24 cellular contexts compared by ENCODE assay signal in the genomic region with DNA sequence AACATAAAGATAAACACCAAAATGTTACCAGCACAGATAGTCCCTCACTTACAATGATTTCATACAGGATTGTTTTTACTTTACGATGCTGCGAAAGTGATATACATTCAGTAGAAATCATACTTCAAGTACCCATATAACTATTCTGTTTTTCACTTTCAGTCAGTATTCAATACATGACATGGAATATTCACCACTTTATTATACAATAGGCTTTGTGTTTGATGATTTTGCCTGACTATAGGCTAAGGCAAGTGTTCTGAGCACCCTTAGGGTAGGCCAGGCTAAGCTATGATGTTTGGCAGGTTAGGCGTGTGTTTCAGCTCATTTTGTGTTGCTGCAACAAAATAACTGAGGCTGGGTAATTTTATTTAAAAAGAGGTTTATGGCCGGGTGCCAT.
DNase-seq lines count a peak whose midpoint lies in the region; ATAC-seq and TF ChIP-seq lines count a peak whose summit lies in the region.
"Had no signal": no experiment of that assay in that cellular context is flagged by ENCODE, and none has a peak within 500 bp of the region (broad histone marks: within the 10 kb centered on the region; RNA-seq: fewer than 3 reads in every experiment).

No MANE protein-coding gene starts in this region.

- dilution Hi-C loops in IMR-90 (cut with HindIII; ENCODE audit: low sequenced_read_pairs, unreplicated experiment) = no loop called here

- TF ChIP-seq CTCF in IMR-90 (conservative IDR thresholded peaks at IDR 0.05; ENCODE audit: low read depth, low read length) (no peak), Panc1 (IDR thresholded peaks at IDR 0.05) (no peak), SK-N-SH (IDR thresholded peaks at IDR 0.05) (no peak)

- H3K4me2 ChIP-seq in IMR-90 (ENCODE audit: low read depth, low read length) (no peak overlapping the region), SK-N-SH (no peak overlapping the region)
- H3K4me2 ChIP-seq: A549 had no signal

- no peak for DNase-seq in activated T-cell treated with anti-CD3 and anti-CD28 coated beads, Interleukin-2, amount 50 U/mL, for 72 hours
- no peak for DNase-seq in activated T-cell treated with anti-CD3 and anti-CD28 coated beads for 4 hours
- no peak for DNase-seq in IMR-90
- no peak for DNase-seq in Panc1 (ENCODE audit: low read depth, low spot score)
- DNase-seq in stimulated activated effector memory CD8-positive, alpha-beta T cell treated with anti-CD3 and anti-CD28 coated beads, Interleukin-12 subunit alpha, Interleukin-12 subunit beta, amount 100 ng/mL, for 72 hours (ENCODE audit: low spot score in 2 of 2) = no peak
- no peak for DNase-seq in SK-N-SH
- DNase-seq: AML-193; Caco-2; CD8-positive, alpha-beta T cell; DMS79; EL; GF-D8; KG1; MM.1S; NCI-H2029; NCI-H446; NCI-H524 treated with DMSO at 0.1 percent for 48 hours; NCI-H82; SIG-M5; SW 1271 had no signal

- no peak for TF ChIP-seq EP300 in SK-N-SH (IDR thresholded peaks at IDR 0.05; ENCODE audit: borderline replicate concordance in 1 of 2, low read depth in 1 of 2, low read length in 1 of 2)

- H3K27me3 Mint-ChIP-seq in activated T-cell treated with anti-CD3 and anti-CD28 coated beads, Interleukin-2, amount 50 U/mL, for 72 hours (ENCODE audit: low read depth) = no peaks in the 10 kb centered on the region

- H4K91ac ChIP-seq in IMR-90 (ENCODE audit: insufficient read depth, low read depth, low read length) = no peak overlapping the region

- CTCF ChIA-PET in IMR-90 (lab: Yijun Ruan, JAX) (no interaction called here), Panc1 (lab: Charles Lee) (no interaction called here), SK-N-SH (lab: Yijun Ruan, JAX) (interaction anchor here (1.5 kb wide), 1 partner anchor 131 kb away, joined by 4 read pairs; no protein-coding TSS in a partner anchor)

- H3K14ac ChIP-seq in IMR-90 (replicated peaks; ENCODE audit: low read depth, low read length) = no peak overlapping the region

- H3K79me2 ChIP-seq in SK-N-SH (ENCODE audit: insufficient read depth) = no peaks in the 10 kb centered on the region

- no peak overlapping the region for H4K5ac ChIP-seq in IMR-90 (ENCODE audit: low read depth, low read length)

- TF ChIP-seq POLR2A in IMR-90 (IDR thresholded peaks at IDR 0.05; ENCODE audit: low read depth, low read length) = no peak

- H3K27ac ChIP-seq in IMR-90 (ENCODE audit: insufficient read depth, low read length) (no peak overlapping the region), Panc1 (ENCODE audit: low read length) (peak overlapping the region; percentile 54; the same call in 1 of the 2 replicates), SK-N-SH (ENCODE audit: low read depth in 2 of 2, low read length in 1 of 2) (no peak overlapping the region)
- H3K27ac ChIP-seq: A549; BLaER1 treated with 17β-estradiol and CSF1 and Interleukin-3, amounts not matched to agents 10 nM and 100 nM; SK-N-MC had no signal

- H4K8ac ChIP-seq in IMR-90 (ENCODE audit: low read depth in 2 of 2, low read length in 2 of 2) = no peak overlapping the region

- no peaks in the 10 kb centered on the region for H3K9me2 ChIP-seq in SK-N-SH

- no peak overlapping the region for H3K4ac ChIP-seq in IMR-90 (ENCODE audit: low read depth, low read length)

- no peak overlapping the region for H2AK9ac ChIP-seq in IMR-90 (replicated peaks; ENCODE audit: low read depth, low read length, poor library complexity)

- BruUV-seq in IMR-90 (replicated peaks; lab: Mats Ljungman, UMichigan) = no TSS peak
- no TSS peak for BruUV-seq in Panc1 (replicated peaks; lab: Mats Ljungman, UMichigan)

- intact Hi-C loops in IMR-90 (cut with micrococcal nuclease) (no loop called here), Panc1 (cut with micrococcal nuclease; ENCODE audit: unreplicated experiment) (no loop called here)

- H3K9ac ChIP-seq in IMR-90 (ENCODE audit: low read depth, low read length) (no peak overlapping the region), SK-N-SH (no peak overlapping the region)
- H3K9ac ChIP-seq: BLaER1 treated with 17β-estradiol and CSF1 and Interleukin-3, amounts not matched to agents 10 nM and 100 nM had no signal

- H3K4me1 Mint-ChIP-seq in activated T-cell treated with anti-CD3 and anti-CD28 coated beads, Interleukin-2, amount 50 U/mL, for 72 hours (ENCODE audit: low read depth) = peaks cover 48% of the 10 kb centered on the region
- peaks cover 15% of the 10 kb centered on the region for H3K4me1 Mint-ChIP-seq in stimulated activated effector memory CD8-positive, alpha-beta T cell treated with anti-CD3 and anti-CD28 coated beads, Interleukin-12 subunit alpha, Interleukin-12 subunit beta, amount 100 ng/mL, for 72 hours

- in situ Hi-C loops in IMR-90 (cut with MboI; ENCODE audit: low sequenced_read_pairs) = no loop called here
- in situ Hi-C loops in Panc1 (cut with HindIII; ENCODE audit: low pct_unique_long_range_greater_than_20kb, low sequenced_read_pairs) = no loop called here

- H4K20me1 ChIP-seq in IMR-90 (ENCODE audit: insufficient read depth, low read length) = no peaks in the 10 kb centered on the region
- no peaks in the 10 kb centered on the region for H4K20me1 ChIP-seq in SK-N-SH (ENCODE audit: insufficient read depth)
- H4K20me1 ChIP-seq: BLaER1 treated with 17β-estradiol and CSF1 and Interleukin-3, amounts not matched to agents 10 nM and 100 nM had no signal

- no peak overlapping the region for H2AK5ac ChIP-seq in IMR-90 (ENCODE audit: low read depth, low read length)

- peak overlapping the region in 1 of 2 donors; percentile 2 for H3K4me3 Mint-ChIP-seq in activated T-cell treated with anti-CD3 and anti-CD28 coated beads, Interleukin-2, amount 50 U/mL, for 72 hours
- H3K4me3 Mint-ChIP-seq in stimulated activated effector memory CD8-positive, alpha-beta T cell treated with anti-CD3 and anti-CD28 coated beads, Interleukin-12 subunit alpha, Interleukin-12 subunit beta, amount 100 ng/mL, for 72 hours = no peak overlapping the region
- H3K4me3 Mint-ChIP-seq: CD8-positive, alpha-beta T cell had no signal

- POLR2A ChIA-PET in IMR-90 (lab: Charles Lee; ENCODE audit: unreplicated experiment) (no interaction called here), Panc1 (lab: Charles Lee) (no interaction called here), SK-N-SH (lab: Yijun Ruan, JAX) (no interaction called here)

- no peaks in the 10 kb centered on the region for H3F3A ChIP-seq in SK-N-SH (replicated peaks; ENCODE audit: insufficient read depth)

- no peak overlapping the region for H3K4me3 ChIP-seq in IMR-90 (ENCODE audit: insufficient read depth, low read depth, low read length)
- H3K4me3 ChIP-seq in Panc1 (ENCODE audit: low read depth in 2 of 2, low read length in 2 of 2) = no peak overlapping the region
- no peak overlapping the region for H3K4me3 ChIP-seq in SK-N-SH (ENCODE audit: low read depth in 2 of 2, low read length in 1 of 2)
- H3K4me3 ChIP-seq: A549; BLaER1 treated with 17β-estradiol and CSF1 and Interleukin-3, amounts not matched to agents 10 nM and 100 nM; SK-N-MC had no signal

- no peak overlapping the region for H3K18ac ChIP-seq in IMR-90 (ENCODE audit: low read depth, low read length)

- no peak overlapping the region; the same call in 1 of the 2 replicates for H2BK20ac ChIP-seq in IMR-90 (ENCODE audit: low read depth, low read length)

- no peak overlapping the region for H3K27ac Mint-ChIP-seq in activated T-cell treated with anti-CD3 and anti-CD28 coated beads, Interleukin-2, amount 50 U/mL, for 72 hours
- H3K27ac Mint-ChIP-seq in stimulated activated effector memory CD8-positive, alpha-beta T cell treated with anti-CD3 and anti-CD28 coated beads, Interleukin-12 subunit alpha, Interleukin-12 subunit beta, amount 100 ng/mL, for 72 hours = no peak overlapping the region
- H3K27ac Mint-ChIP-seq: CD8-positive, alpha-beta T cell had no signal

- no peaks in the 10 kb centered on the region for H3K9me3 ChIP-seq in IMR-90 (ENCODE audit: control insufficient read depth, insufficient read depth, low read length)
- no peaks in the 10 kb centered on the region for H3K9me3 ChIP-seq in Panc1 (ENCODE audit: control insufficient read depth, insufficient read depth, low read depth, low read length)
- no peaks in the 10 kb centered on the region for H3K9me3 ChIP-seq in SK-N-SH
- H3K9me3 ChIP-seq: A549; BLaER1 treated with 17β-estradiol and CSF1 and Interleukin-3, amounts not matched to agents 10 nM and 100 nM; Caco-2 had no signal

- H3K9me1 ChIP-seq in IMR-90 (ENCODE audit: insufficient read depth, low read length) = no peaks in the 10 kb centered on the region

- H3K4me1 ChIP-seq in IMR-90 (ENCODE audit: control insufficient read depth, insufficient read depth, low read length) (peaks cover 4% of the 10 kb centered on the region), Panc1 (ENCODE audit: control insufficient read depth, insufficient read depth, low read length) (peaks cover 8% of the 10 kb centered on the region; the same call in 1 of the 2 replicates), SK-N-SH (ENCODE audit: control insufficient read depth in 1 of 2, insufficient read depth in 2 of 2, low read depth in 1 of 2, low read length in 1 of 2) (peaks cover 0 to 5% of the 10 kb centered on the region in 2 experiments; a peak in 1 of 4 replicates)

- ATAC-seq in activated T-cell treated with anti-CD3 and anti-CD28 coated beads, Interleukin-2, amount 50 U/mL, for 72 hours (replicated peaks in 1 of 2) = peak; percentile 74 to 90
- ATAC-seq in IMR-90 (ENCODE audit: low read depth) = no peak
- ATAC-seq in Panc1 = no peak
- peak; percentile 81 for ATAC-seq in stimulated activated effector memory CD8-positive, alpha-beta T cell treated with anti-CD3 and anti-CD28 coated beads, Interleukin-12 subunit alpha, Interleukin-12 subunit beta, amount 100 ng/mL, for 72 hours
- no peak for ATAC-seq in HG03439 (IDR thresholded peaks at IDR 0.05; ENCODE audit: unreplicated experiment)
- ATAC-seq: A549; CD8-positive, alpha-beta T cell had no signal

- H3K27me3 ChIP-seq in IMR-90 (ENCODE audit: control insufficient read depth, insufficient read depth, low read length) = no peaks in the 10 kb centered on the region
- H3K27me3 ChIP-seq in Panc1 (ENCODE audit: control insufficient read depth, insufficient read depth, low read length) = no peaks in the 10 kb centered on the region
- no peaks in the 10 kb centered on the region for H3K27me3 ChIP-seq in SK-N-SH (ENCODE audit: insufficient read depth)
- H3K27me3 ChIP-seq: BLaER1 treated with 17β-estradiol and CSF1 and Interleukin-3, amounts not matched to agents 10 nM and 100 nM had no signal

- peak overlapping the region; percentile 52; the same call in 1 of the 2 replicates for H2BK120ac ChIP-seq in IMR-90 (ENCODE audit: low read depth, low read length)

- H2BK15ac ChIP-seq in IMR-90 (ENCODE audit: low read depth, low read length) = no peak overlapping the region

- 100% methylated on average over 1 of the region's 4 CpGs; no CpG with 5 or more reads in 1 of the 2 experiments for WGBS in IMR-90 (ENCODE audit: extremely low coverage in 2 of 2, insufficient read length in 1 of 2), 2 experiments
- 91% methylated on average over 4 of the region's 4 CpGs for WGBS in SK-N-SH (ENCODE audit: low lambda C conversion rate)

- no peak overlapping the region for H2BK5ac ChIP-seq in IMR-90 (ENCODE audit: low read depth, low read length, poor library complexity, severe bottlenecking)

- H2AFZ ChIP-seq in IMR-90 (replicated peaks; ENCODE audit: low read length, poor library complexity) (no peak overlapping the region), SK-N-SH (ENCODE audit: low read depth) (no peak overlapping the region)

- no peak for TF ChIP-seq RAD21 in IMR-90 (IDR thresholded peaks at IDR 0.05; ENCODE audit: low read length)
- no peak for TF ChIP-seq RAD21 in SK-N-SH (IDR thresholded peaks at IDR 0.05; ENCODE audit: low read length)

- H3K79me1 ChIP-seq in IMR-90 (ENCODE audit: low read depth in 1 of 2, low read length in 2 of 2) = no peaks in the 10 kb centered on the region

- no peak overlapping the region for H3K56ac ChIP-seq in IMR-90 (ENCODE audit: extremely low read depth, insufficient read depth, low read length)

- H3K36me3 Mint-ChIP-seq in activated T-cell treated with anti-CD3 and anti-CD28 coated beads, Interleukin-2, amount 50 U/mL, for 72 hours (ENCODE audit: insufficient read depth in 2 of 2) = no peaks in the 10 kb centered on the region
- H3K36me3 Mint-ChIP-seq in stimulated activated effector memory CD8-positive, alpha-beta T cell treated with anti-CD3 and anti-CD28 coated beads, Interleukin-12 subunit alpha, Interleukin-12 subunit beta, amount 100 ng/mL, for 72 hours = no peaks in the 10 kb centered on the region
- H3K36me3 Mint-ChIP-seq: CD8-positive, alpha-beta T cell had no signal

- H3K23ac ChIP-seq in IMR-90 (ENCODE audit: low read depth, low read length) = no peak overlapping the region

- H3K9me3 Mint-ChIP-seq in activated T-cell treated with anti-CD3 and anti-CD28 coated beads, Interleukin-2, amount 50 U/mL, for 72 hours = peaks cover 0 to 3% of the 10 kb centered on the region in 2 donors
- no peaks in the 10 kb centered on the region for H3K9me3 Mint-ChIP-seq in stimulated activated effector memory CD8-positive, alpha-beta T cell treated with anti-CD3 and anti-CD28 coated beads, Interleukin-12 subunit alpha, Interleukin-12 subunit beta, amount 100 ng/mL, for 72 hours
- H3K9me3 Mint-ChIP-seq: CD8-positive, alpha-beta T cell had no signal

- H3K36me3 ChIP-seq in IMR-90 (ENCODE audit: control insufficient read depth, insufficient read depth, low read length) (no peaks in the 10 kb centered on the region), Panc1 (ENCODE audit: control insufficient read depth, insufficient read depth, low read length) (no peaks in the 10 kb centered on the region), SK-N-SH (replicated peaks in 1 of 2; ENCODE audit: control insufficient read depth in 1 of 2, insufficient read depth in 2 of 2, low read length in 1 of 2) (no peaks in the 10 kb centered on the region)
- H3K36me3 ChIP-seq: BLaER1 treated with 17β-estradiol and CSF1 and Interleukin-3, amounts not matched to agents 10 nM and 100 nM had no signal

Comparison
In these comparisons a context has a peak if more than half of its experiments do, and no peak if none do; other contexts are left out.
1. ATAC-seq: peak in activated T-cell treated with anti-CD3 and anti-CD28 coated beads, Interleukin-2, amount 50 U/mL, for 72 hours (2 of 2) and stimulated activated effector memory CD8-positive, alpha-beta T cell treated with anti-CD3 and anti-CD28 coated beads, Interleukin-12 subunit alpha, Interleukin-12 subunit beta, amount 100 ng/mL, for 72 hours (single experiment); none in IMR-90 (single experiment), Panc1 (single experiment) and HG03439 (single experiment).